Comparison of ENCODE assay signal across 8 cellular contexts in the genomic region with DNA sequence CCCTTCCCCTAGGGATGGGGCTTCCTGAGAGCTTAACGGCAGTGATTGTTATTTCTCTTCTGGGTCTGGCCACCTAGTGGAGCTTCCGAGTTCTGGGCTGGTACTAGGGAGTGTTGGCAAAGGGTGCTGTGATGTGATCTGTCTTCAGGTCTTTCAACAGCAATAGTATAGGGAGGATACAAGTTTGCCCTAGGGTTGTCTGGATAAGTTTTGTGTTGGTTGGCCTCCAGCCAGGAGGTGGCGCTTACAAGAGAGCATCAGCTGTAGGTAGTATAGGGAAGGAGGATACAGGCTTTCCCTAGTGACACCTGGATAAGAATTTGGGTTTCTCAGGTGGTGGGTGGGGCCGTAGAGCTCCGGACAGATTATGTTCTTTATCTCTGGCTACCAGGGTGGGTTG. TPM values are rescaled to one million over a fixed set of nuclear protein-coding genes. Genes with fewer than 3 reads are reported as not detected.
DNase-seq lines count a peak whose midpoint lies in the region; ATAC-seq and TF ChIP-seq lines count a peak whose summit lies in the region.

No MANE protein-coding gene starts in this region.

- peak; percentile 77 for DNase-seq in GM12864 (ENCODE audit: low read depth)
- DNase-seq in HT1080 (ENCODE audit: low read depth): peak; percentile 18
- DNase-seq in hepatocyte (ENCODE audit: low spot score): peak; percentile 20
- no peak for DNase-seq in hypothalamus (lab: John Stamatoyannopoulos, UW)
- DNase-seq in NCI-H774 (lab: John Stamatoyannopoulos, UW): no peak
- DNase-seq in activated effector memory CD4-positive, alpha-beta T cell treated with anti-CD3 and anti-CD28 coated beads, Interleukin-2, amount 50 U/mL, for 16 hours: no peak
- DNase-seq in CD8-positive, alpha-beta T cell: no peak

- peak; percentile 50 for ATAC-seq in GM21447 (IDR thresholded peaks at IDR 0.05; ENCODE audit: unreplicated experiment)
- no peak for ATAC-seq in CD8-positive, alpha-beta T cell

- H3K4me3 ChIP-seq in GM12864 (ENCODE audit: low read depth, low read length) (peak overlapping the region; percentile 0; the same call in 1 of the 2 replicates), hepatocyte (no peak overlapping the region)
- no peak overlapping the region for H3K4me3 ChIP-seq in CD8-positive, alpha-beta T cell (ENCODE audit: low read depth, low read length)

- CTCF ChIA-PET in CD8-positive, alpha-beta T cell (lab: Charles Lee): interaction anchor here (0.7 to 0.9 kb wide), 2 partner anchors 10 to 16 kb away, joined by 3 read pairs; no protein-coding TSS in a partner anchor

- no peak overlapping the region for H3K4me3 Mint-ChIP-seq in CD8-positive, alpha-beta T cell

- intact Hi-C loops in CD8-positive, alpha-beta T cell (cut with DNase I, micrococcal nuclease): no loop called here

- no peaks in the 10 kb centered on the region for H3K27me3 Mint-ChIP-seq in CD8-positive, alpha-beta T cell (ENCODE audit: low read depth)

- TF ChIP-seq CTCF in GM12864 (IDR thresholded peaks at IDR 0.05; ENCODE audit: low read depth, low read length, missing control alignments) (peak; percentile 58), hepatocyte (IDR thresholded peaks at IDR 0.05; ENCODE audit: poor library complexity) (no peak)
- TF ChIP-seq CTCF in CD8-positive, alpha-beta T cell (IDR thresholded peaks at IDR 0.05): no peak

- WGBS in hepatocyte (ENCODE audit: low lambda C conversion rate, missing lambda C conversion rate): 81% methylated on average over 5 of the region's 5 CpGs

- no peaks in the 10 kb centered on the region for H3K27me3 ChIP-seq in hepatocyte
- H3K27me3 ChIP-seq in CD8-positive, alpha-beta T cell (ENCODE audit: insufficient read depth, low read length): no peaks in the 10 kb centered on the region

- no peak overlapping the region for H3K27ac Mint-ChIP-seq in CD8-positive, alpha-beta T cell

- no peaks in the 10 kb centered on the region for H3K4me1 ChIP-seq in hepatocyte (ENCODE audit: insufficient read depth)
- no peaks in the 10 kb centered on the region for H3K4me1 ChIP-seq in CD8-positive, alpha-beta T cell (ENCODE audit: insufficient read depth, low read length)

- no peaks in the 10 kb centered on the region for H3K9me2 ChIP-seq in hepatocyte (replicated peaks; ENCODE audit: insufficient read depth)

- no peaks in the 10 kb centered on the region for H3K36me3 ChIP-seq in hepatocyte (replicated peaks; ENCODE audit: insufficient read depth, low read depth)
- H3K36me3 ChIP-seq in CD8-positive, alpha-beta T cell (ENCODE audit: insufficient read depth, low read length): no peaks in the 10 kb centered on the region

- no peaks in the 10 kb centered on the region for H3K36me3 Mint-ChIP-seq in CD8-positive, alpha-beta T cell

- H3K79me2 ChIP-seq in hepatocyte: no peaks in the 10 kb centered on the region

- no peak overlapping the region for H3K27ac ChIP-seq in hepatocyte
- no peak overlapping the region for H3K27ac ChIP-seq in CD8-positive, alpha-beta T cell (ENCODE audit: low read depth, low read length)

- H3K9me3 Mint-ChIP-seq in CD8-positive, alpha-beta T cell: peaks cover 15% of the 10 kb centered on the region

- no peak overlapping the region for H3K4me2 ChIP-seq in hepatocyte

- no peaks in the 10 kb centered on the region for H3K4me1 Mint-ChIP-seq in CD8-positive, alpha-beta T cell (ENCODE audit: low read depth)

- no peaks in the 10 kb centered on the region for H3K9me3 ChIP-seq in hepatocyte (ENCODE audit: low read depth)
- H3K9me3 ChIP-seq in CD8-positive, alpha-beta T cell (ENCODE audit: low read length): no peaks in the 10 kb centered on the region

- POLR2A ChIA-PET in CD8-positive, alpha-beta T cell (lab: Charles Lee): no interaction called here

- H4K20me1 ChIP-seq in hepatocyte (ENCODE audit: insufficient read depth, poor library complexity, severe bottlenecking): no peaks in the 10 kb centered on the region

- H2AFZ ChIP-seq in hepatocyte: no peak overlapping the region

RNA-seq across cellular contexts. Expression of a gene that starts 19.2 kb away (rescaled TPM):
- total RNA-seq in HT1080 (2014; rRNA removed; shearing (Covaris generic)): 35.4 and 50.0 TPM in 2 replicates
- polyA plus RNA-seq in HT1080 (2015; cell fraction: cytosol; rRNA removed): 31.9 and 33.6 TPM in 2 replicates
- polyA plus RNA-seq in HT1080 (2015; cell fraction: nucleus; rRNA removed): 44.2 and 44.9 TPM in 2 replicates
- total RNA-seq in hepatocyte: 18.6 and 30.1 TPM in 2 replicates
- 12.3 and 14.3 TPM in 2 replicates for polyA plus RNA-seq in hepatocyte
- 1 to 10 TPM; 7.5 to 7.7 TPM for total RNA-seq in CD8-positive, alpha-beta T cell

Comparison
In these comparisons a context has a peak if more than half of its experiments do, and no peak if none do; other contexts are left out.
1. DNase-seq: peak in GM12864 (single experiment), HT1080 (single experiment) and hepatocyte (single experiment); none in hypothalamus (0 of 51), NCI-H774 (single experiment), activated effector memory CD4-positive, alpha-beta T cell treated with anti-CD3 and anti-CD28 coated beads, Interleukin-2, amount 50 U/mL, for 16 hours (single experiment) and CD8-positive, alpha-beta T cell (0 of 7).